8 cellular contexts compared by ENCODE assay signal in the genomic region with DNA sequence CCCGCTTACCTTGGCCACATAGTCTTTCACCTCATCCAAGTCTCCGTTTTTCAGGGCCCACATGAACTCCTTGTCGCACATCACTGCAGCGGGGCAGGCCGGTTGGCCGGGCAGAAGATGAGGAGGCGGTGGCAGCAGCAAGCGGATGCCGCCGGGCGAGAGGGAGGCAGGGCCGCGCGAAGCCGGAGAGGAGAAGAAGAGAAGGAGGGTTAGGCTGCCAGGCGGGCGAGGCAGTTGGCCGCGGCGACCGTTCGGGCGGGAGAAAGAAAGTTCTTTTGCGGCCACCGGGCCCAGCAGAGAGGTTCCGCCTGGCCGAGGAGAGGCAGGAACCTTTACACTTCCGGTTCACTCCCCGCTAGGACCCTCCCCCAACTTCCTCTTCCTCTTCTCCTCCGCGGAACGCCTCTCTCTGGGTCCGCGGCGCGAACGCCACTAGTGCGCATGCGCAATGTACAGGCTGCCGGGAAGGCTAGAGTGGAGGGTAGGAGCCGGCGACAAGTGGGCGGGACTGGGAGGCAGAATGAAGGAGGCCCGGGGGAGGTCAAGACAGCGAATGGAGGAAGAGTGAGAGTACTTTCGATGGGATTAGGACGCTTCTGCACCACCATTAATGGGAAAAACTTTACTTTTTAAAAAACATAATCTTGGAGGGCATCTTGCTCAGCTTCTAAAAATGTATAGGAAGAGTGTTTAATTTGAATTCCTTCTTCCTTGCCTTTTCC. TPM values are rescaled to one million over a fixed set of nuclear protein-coding genes. Genes with fewer than 3 reads are reported as not detected.
DNase-seq lines count a peak whose midpoint lies in the region; ATAC-seq lines count a peak whose summit lies in the region.

A gene with protein sequence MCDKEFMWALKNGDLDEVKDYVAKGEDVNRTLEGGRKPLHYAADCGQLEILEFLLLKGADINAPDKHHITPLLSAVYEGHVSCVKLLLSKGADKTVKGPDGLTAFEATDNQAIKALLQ (minus strand): TSS at position 340 of the 722 bp plus-strand sequence. CDS start 259 bp downstream, at position 81.

- DNase-seq in C1 segment of cervical spinal cord (lab: John Stamatoyannopoulos, UW) (peak; percentile 73 to 98 (median 94)), NCI-H748 treated with DMSO at 0.1 percent for 48 hours (lab: John Stamatoyannopoulos, UW) (peak; percentile 95), left lobe of liver (ENCODE audit: low spot score) (peak; percentile 98)
- peak; percentile 88 to 99 for DNase-seq in activated CD4-positive, alpha-beta T cell treated with anti-CD3 and anti-CD28 coated beads, Interleukin-2, amount 50 U/mL, for 24 hours (ENCODE audit: low read depth in 1 of 2, low spot score in 1 of 2)
- DNase-seq in stimulated activated CD4-positive, alpha-beta T cell treated with anti-CD3 and anti-CD28 coated beads, Interleukin-2, amount 100 ng/mL, for 4 hours (ENCODE audit: low read depth): peak; percentile 98

- peaks cover 23% of the 10 kb centered on the region for H3K36me3 Mint-ChIP-seq in dendritic cell treated with granulocyte-macrophage colony-stimulating factor and Interleukin-4, amounts not matched to agents 40 ng/mL and 50 ng/mL, for 4 days (ENCODE audit: low read depth)

- ATAC-seq in GM19372 (IDR thresholded peaks at IDR 0.05; ENCODE audit: low read depth, unreplicated experiment) (peak; percentile 61), HG03558 (IDR thresholded peaks at IDR 0.05; ENCODE audit: extremely low read depth, unreplicated experiment) (peak; percentile 37), left lobe of liver (peak; percentile 99)

- peak within 1 kb of the TSS; percentile 91 for H3K27ac Mint-ChIP-seq in dendritic cell treated with granulocyte-macrophage colony-stimulating factor and Interleukin-4, amounts not matched to agents 40 ng/mL and 50 ng/mL, for 4 days

- H3K27me3 Mint-ChIP-seq in dendritic cell treated with granulocyte-macrophage colony-stimulating factor and Interleukin-4, amounts not matched to agents 40 ng/mL and 50 ng/mL, for 4 days: no peaks in the 10 kb centered on the region

- H3K9me3 Mint-ChIP-seq in dendritic cell treated with granulocyte-macrophage colony-stimulating factor and Interleukin-4, amounts not matched to agents 40 ng/mL and 50 ng/mL, for 4 days: no peaks in the 10 kb centered on the region

- peaks cover 63% of the 10 kb centered on the region for H3K4me1 Mint-ChIP-seq in dendritic cell treated with granulocyte-macrophage colony-stimulating factor and Interleukin-4, amounts not matched to agents 40 ng/mL and 50 ng/mL, for 4 days (ENCODE audit: low read depth)

- intact Hi-C loops in dendritic cell treated with granulocyte-macrophage colony-stimulating factor and Interleukin-4, amounts not matched to agents 40 ng/mL and 50 ng/mL, for 4 days (cut with micrococcal nuclease): loop anchor here (2.0 kb wide), 1 partner anchor 314 kb away; a partner anchor contains a TSS

- H3K4me3 Mint-ChIP-seq in dendritic cell treated with granulocyte-macrophage colony-stimulating factor and Interleukin-4, amounts not matched to agents 40 ng/mL and 50 ng/mL, for 4 days: peak within 1 kb of the TSS; percentile 95

RNA-seq across cellular contexts. Expression of the gene that starts here (rescaled TPM):
- total RNA-seq in left lobe of liver: 29.5 TPM

Comparison
In these comparisons a context has a peak if more than half of its experiments do, and no peak if none do; other contexts are left out.
1. Peak in every context shown above with its lines: DNase-seq and ATAC-seq.
2. ATAC-seq: peak in every context shown above with its lines; median percentile 99 in left lobe of liver; 61 in GM19372; 37 in HG03558.